In genomic region chr10:59607971-59608370, GRCh38 we compare ENCODE assay signal across 26 cellular contexts.
DNase-seq lines count a peak whose midpoint lies in the region; FAIRE-seq and TF ChIP-seq lines count a peak whose summit lies in the region.
"Had no signal": no experiment of that assay in that cellular context is flagged by ENCODE, and none has a peak within 500 bp of the region (broad histone marks: within the 10 kb centered on the region; RNA-seq: fewer than 3 reads in every experiment).

No MANE protein-coding gene starts in this region.

- peak overlapping the region; percentile 41 for H3K27ac ChIP-seq in hepatocyte
- no peak overlapping the region for H3K27ac ChIP-seq in small intestine (ENCODE audit: low read depth in 1 of 2, low read length in 1 of 2)
- no peak overlapping the region for H3K27ac ChIP-seq in vagina
- H3K27ac ChIP-seq: GM23248, SJSA1 had no signal

- no peak for TF ChIP-seq POLR2A in vagina (IDR thresholded peaks at IDR 0.05)

- no peak overlapping the region for H3K4me2 ChIP-seq in hepatocyte

- peak; percentile 37 for DNase-seq in NCI-H146 (lab: John Stamatoyannopoulos, UW)
- no peak for DNase-seq in NCI-H146 treated with DMSO at 0.1 percent for 48 hours (lab: John Stamatoyannopoulos, UW; ENCODE audit: unreplicated experiment)
- DNase-seq in NCI-H748 treated with DMSO at 0.1 percent for 48 hours (lab: John Stamatoyannopoulos, UW): peak; percentile 1
- no peak for DNase-seq in hepatocyte (ENCODE audit: low spot score)
- DNase-seq in small intestine: peak; percentile 5
- no peak for DNase-seq in kidney glomerular epithelial cell (lab: John Stamatoyannopoulos, UW)
- DNase-seq in vagina (ENCODE audit: extremely low spot score in 2 of 2): no peak
- DNase-seq in NCI-H524 treated with DMSO at 0.1 percent for 48 hours (lab: John Stamatoyannopoulos, UW): no peak
- DNase-seq: 8988T; AML-193; C1 segment of cervical spinal cord; Calu3; CD8-positive, alpha-beta T cell; DMS153; GDM1; GM23248; H9; KG1; NCI-H1092 treated with DMSO at 0.1 percent for 48 hours; NCI-H1436 treated with DMSO at 0.1 percent for 48 hours; NCI-H2171; NCI-H446; NCI-H82 had no signal

- no peak for TF ChIP-seq CTCF in hepatocyte (IDR thresholded peaks at IDR 0.05; ENCODE audit: poor library complexity)
- no peak for TF ChIP-seq CTCF in vagina (IDR thresholded peaks at IDR 0.05)

- FAIRE-seq in small intestine (lab: Jason Lieb, UNC): no peak
- FAIRE-seq: GM18507, RCC 7860 had no signal

- no peak overlapping the region for H2AFZ ChIP-seq in hepatocyte
- H2AFZ ChIP-seq: GM23248 had no signal

- intact Hi-C loops in vagina (cut with DNase I): no loop called here

- no peaks in the 10 kb centered on the region for H3K36me3 ChIP-seq in hepatocyte (replicated peaks; ENCODE audit: insufficient read depth, low read depth)
- H3K36me3 ChIP-seq in small intestine (ENCODE audit: control insufficient read depth in 2 of 2, insufficient read depth in 2 of 2, low read length in 2 of 2): no peaks in the 10 kb centered on the region
- H3K36me3 ChIP-seq in vagina: no peaks in the 10 kb centered on the region
- H3K36me3 ChIP-seq: SJSA1 had no signal

- 61% methylated on average over 4 of the region's 4 CpGs for WGBS in hepatocyte (ENCODE audit: low lambda C conversion rate, missing lambda C conversion rate)
- WGBS in small intestine, 3 donors: 7 to 64% (median 24%) methylated on average over 4 of the region's 4 CpGs

- H3K4me1 ChIP-seq in hepatocyte (ENCODE audit: insufficient read depth) (no peaks in the 10 kb centered on the region), small intestine (ENCODE audit: control insufficient read depth in 2 of 2, insufficient read depth in 1 of 2, low read depth in 1 of 2, low read length in 1 of 2) (no peaks in the 10 kb centered on the region), vagina (no peaks in the 10 kb centered on the region)
- H3K4me1 ChIP-seq: SJSA1 had no signal

- H3K9me3 ChIP-seq in hepatocyte (ENCODE audit: low read depth): no peaks in the 10 kb centered on the region
- no peaks in the 10 kb centered on the region for H3K9me3 ChIP-seq in small intestine (ENCODE audit: control insufficient read depth, low read depth)
- no peaks in the 10 kb centered on the region for H3K9me3 ChIP-seq in vagina
- H3K9me3 ChIP-seq: SJSA1 had no signal

- H3K27me3 ChIP-seq in hepatocyte (no peaks in the 10 kb centered on the region), small intestine (ENCODE audit: control insufficient read depth in 2 of 2, insufficient read depth in 2 of 2, low read length in 2 of 2) (no peaks in the 10 kb centered on the region), vagina (no peaks in the 10 kb centered on the region)
- H3K27me3 ChIP-seq: SJSA1 had no signal

- no peaks in the 10 kb centered on the region for H3K79me2 ChIP-seq in hepatocyte

- H3K9me2 ChIP-seq in hepatocyte (replicated peaks; ENCODE audit: insufficient read depth): no peaks in the 10 kb centered on the region

- no peaks in the 10 kb centered on the region for H4K20me1 ChIP-seq in hepatocyte (ENCODE audit: insufficient read depth, poor library complexity, severe bottlenecking)

- H3K4me3 ChIP-seq in hepatocyte (no peak overlapping the region), small intestine (ENCODE audit: low read depth in 1 of 2, low read length in 2 of 2) (no peak overlapping the region), vagina (no peak overlapping the region)
- H3K4me3 ChIP-seq: GM23248, SJSA1 had no signal

Comparison
In these comparisons a context has a peak if more than half of its experiments do, and no peak if none do; other contexts are left out.
1. DNase-seq: peak in NCI-H146 (single experiment), NCI-H748 treated with DMSO at 0.1 percent for 48 hours (single experiment) and small intestine (single experiment); none in NCI-H146 treated with DMSO at 0.1 percent for 48 hours (single experiment), hepatocyte (single experiment), kidney glomerular epithelial cell (single experiment), vagina (0 of 2) and NCI-H524 treated with DMSO at 0.1 percent for 48 hours (single experiment).